8 cellular contexts compared by ENCODE assay signal in genomic region chr2:232927793-232928563, GRCh38. TPM values are rescaled to one million over a fixed set of nuclear protein-coding genes. Genes with fewer than 3 reads are reported as not detected.
A peak's percentile ranks its signal among the peaks of the same experiment; 100 is the strongest.
DNase-seq lines count a peak whose midpoint lies in the region; ATAC-seq and TF ChIP-seq lines count a peak whose summit lies in the region.

No MANE protein-coding gene starts in this region.

- H3K36me3 ChIP-seq in H7 (replicated peaks; ENCODE audit: control insufficient read depth, insufficient read depth, low read length), result no peaks in the 10 kb centered on the region
- no peaks in the 10 kb centered on the region for H3K36me3 ChIP-seq in mammary epithelial cell (ENCODE audit: insufficient read depth, low read length)

- H3K4me3 ChIP-seq in H7 (ENCODE audit: insufficient read depth, low read depth, low read length) (peak overlapping the region; percentile 56), mammary epithelial cell (replicated peaks in 1 of 3; ENCODE audit: insufficient read depth in 1 of 3, low read depth in 2 of 3, low read length in 3 of 3) (no peak overlapping the region)

- H3K79me2 ChIP-seq in mammary epithelial cell (ENCODE audit: insufficient read depth, low read length), result no peaks in the 10 kb centered on the region

- no peak overlapping the region for H3K9ac ChIP-seq in mammary epithelial cell (ENCODE audit: insufficient read depth, low read length)

- ATAC-seq in GM19467 (IDR thresholded peaks at IDR 0.05; ENCODE audit: unreplicated experiment), result no peak

- intact Hi-C loops in mammary epithelial cell (cut with micrococcal nuclease), result no loop called here

- peaks cover 7% of the 10 kb centered on the region for H3K4me1 ChIP-seq in mammary epithelial cell (ENCODE audit: insufficient read depth, low read length)

- dilution Hi-C loops in mammary epithelial cell (cut with HindIII; ENCODE audit: low sequenced_read_pairs), result loop anchor here (5.0 kb wide), 3 partner anchors 39 to 106 kb away; no protein-coding TSS in a partner anchor

- H3K27ac ChIP-seq in mammary epithelial cell (ENCODE audit: insufficient read depth, low read depth, low read length), result no peak overlapping the region

- no peak overlapping the region for H2AFZ ChIP-seq in mammary epithelial cell (ENCODE audit: low read depth, low read length)

- no TSS peak for BruUV-seq in mammary epithelial cell (replicated peaks; lab: Mats Ljungman, UMichigan)

- peaks cover 55% of the 10 kb centered on the region for H3K27me3 ChIP-seq in H7 (ENCODE audit: control insufficient read depth, insufficient read depth, low read length)
- peaks cover 30% of the 10 kb centered on the region for H3K27me3 ChIP-seq in mammary epithelial cell (ENCODE audit: insufficient read depth, low read length)

- DNase-seq in 8988T (peak; percentile 75), H7 (peak; percentile 94), mammary epithelial cell (no peak), midbrain (lab: John Stamatoyannopoulos, UW) (peak; percentile 39), LoVo (ENCODE audit: low spot score) (no peak), kidney tubule cell (ENCODE audit: low spot score) (no peak)
- no peak for DNase-seq in activated effector memory CD4-positive, alpha-beta T cell treated with anti-CD3 and anti-CD28 coated beads, Interleukin-2, amount 50 U/mL, for 16 hours

- peaks cover 2% of the 10 kb centered on the region for H4K20me1 ChIP-seq in mammary epithelial cell (ENCODE audit: insufficient read depth, low read length)

- 0% methylated on average over 3 of the region's 115 CpGs for WGBS in mammary epithelial cell (ENCODE audit: low coverage, missing lambda C conversion rate)

- in situ Hi-C loops in mammary epithelial cell (cut with MboI; ENCODE audit: low sequenced_read_pairs in 2 of 2), result no loop called here

- CTCF ChIA-PET in mammary epithelial cell (lab: Charles Lee; ENCODE audit: low non-redundant PET), result interaction anchor here (0.6 kb wide), 1 partner anchor 487 kb away, joined by 3 read pairs; no protein-coding TSS in a partner anchor

- H3K9me3 ChIP-seq in mammary epithelial cell (replicated peaks; ENCODE audit: insufficient read depth, low read length), result no peaks in the 10 kb centered on the region

- peak overlapping the region; percentile 56 for H3K4me2 ChIP-seq in mammary epithelial cell (ENCODE audit: insufficient read depth, low read depth, low read length)

- no peak for TF ChIP-seq CTCF in mammary epithelial cell (conservative IDR thresholded peaks at IDR 0.05 in 1 of 2, IDR thresholded peaks at IDR 0.05 in 1 of 2; ENCODE audit: extremely low read depth in 1 of 2, insufficient read depth in 1 of 2, low read depth in 1 of 2, low read length in 2 of 2)

RNA-seq across cellular contexts. Expression of gene SNORC, which starts 57.9 kb away (rescaled TPM):
- 1.6 and 5.2 TPM in 2 replicates for total RNA-seq in H7 (2014; rRNA removed; shearing (Covaris generic))
- 1 to 10 TPM; 1.5 to 4.3 TPM for total RNA-seq in mammary epithelial cell
- polyA plus RNA-seq in mammary epithelial cell, result 0.41 TPM
- not detected for polyA minus RNA-seq in mammary epithelial cell

Comparison
In these comparisons a context has a peak if more than half of its experiments do, and no peak if none do; other contexts are left out.
1. DNase-seq: peak in 8988T (single experiment), H7 (single experiment) and midbrain (single experiment); none in mammary epithelial cell (single experiment), LoVo (single experiment), kidney tubule cell (single experiment) and activated effector memory CD4-positive, alpha-beta T cell treated with anti-CD3 and anti-CD28 coated beads, Interleukin-2, amount 50 U/mL, for 16 hours (single experiment).